In the genomic region with DNA sequence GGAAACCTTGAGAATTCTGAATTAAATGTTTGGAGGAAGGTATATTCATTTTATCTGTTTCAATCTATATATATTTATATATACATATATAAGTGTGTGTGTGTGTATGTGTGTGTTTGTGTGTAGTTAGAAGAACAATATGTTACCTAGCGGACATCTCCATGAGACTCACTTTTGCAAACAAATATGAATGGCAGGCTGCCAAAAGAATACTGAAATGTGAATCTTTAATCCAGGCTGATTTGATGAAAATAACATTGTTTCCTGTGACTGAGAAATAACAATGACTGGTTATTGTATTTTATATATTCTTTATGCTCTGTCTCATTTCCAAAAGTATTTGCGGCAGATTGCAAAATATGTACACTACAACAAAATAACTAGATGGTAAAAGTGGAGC, we compare ENCODE assay signal across 25 cellular contexts.
"Had no signal": no experiment of that assay in that cellular context is flagged by ENCODE, and none has a peak within 500 bp of the region (broad histone marks: within the 10 kb centered on the region; RNA-seq: fewer than 3 reads in every experiment).

No MANE protein-coding gene starts in this region.

- H3K36me3 Mint-ChIP-seq: T-cell had no signal

- H3K9me3 Mint-ChIP-seq: activated CD8-positive, alpha-beta T cell treated with anti-CD3 and anti-CD28 coated beads for 36 hours; activated T-cell treated with anti-CD3 and anti-CD28 coated beads, Interleukin-2, amount 50 U/mL, for 72 hours; activated T-helper 2 cell treated with anti-CD3 and anti-CD28 coated beads, Interferon-gamma antibody, Interleukin-2, Interleukin-4, amounts not matched to agents 10 μg/mL and 5 μg/mL and 100 μg/mL, durations not matched to agents 14 hours and 24 hours and 36 hours; T-cell had no signal

- H3K4me3 Mint-ChIP-seq: activated CD4-positive, alpha-beta T cell treated with anti-CD3 and anti-CD28 coated beads, Interleukin-2, amount 10 ng/mL, durations not matched to agents 7 days and 5 days; activated CD8-positive, alpha-beta T cell treated with anti-CD3 and anti-CD28 coated beads for 36 hours; activated T-cell treated with anti-CD3 and anti-CD28 coated beads, Interleukin-2, amount 50 U/mL, for 72 hours had no signal

- H3K9ac ChIP-seq: KMS-11 had no signal

- H3K27me3 ChIP-seq: breast epithelium had no signal

- DNase-seq: activated CD4-positive, alpha-beta T cell treated with anti-CD3 and anti-CD28 coated beads, Interleukin-2, amount 10 ng/mL, durations not matched to agents 7 days and 5 days; activated CD4-positive, CD25-positive, alpha-beta regulatory T cell; activated CD8-positive, alpha-beta memory T cell treated with anti-CD3 and anti-CD28 coated beads, Interleukin-2, amount 50 U/mL, for 4 hours; activated CD8-positive, alpha-beta T cell treated with anti-CD3 and anti-CD28 coated beads for 36 hours; activated gamma-delta T cell treated with Interleukin-2 at 50 U/mL for 16 hours; activated naive CD4-positive, alpha-beta T cell treated with anti-CD3 and anti-CD28 coated beads, Interleukin-2, amount 50 U/mL, for 16 hours; activated T-cell treated with anti-CD3 and anti-CD28 coated beads, Interleukin-2, amount 50 U/mL, for 72 hours; aorta; caudate nucleus; NCI-H1092; NCI-H1417; NCI-H1930; NCI-H524; NK-92 treated with Interleukin-12 subunit alpha and Interleukin-12 subunit beta, amount 100 ng/mL, for 24 hours; OCI-M1; RPMI8226; SHP77; T-cell; T-helper 2 cell; T1000 had no signal

- H3K36me3 ChIP-seq: breast epithelium had no signal

- H3K27ac ChIP-seq: KMS-11, VCaP had no signal

- H3K27ac Mint-ChIP-seq: activated CD4-positive, alpha-beta T cell treated with anti-CD3 and anti-CD28 coated beads, Interleukin-2, amount 10 ng/mL, durations not matched to agents 7 days and 5 days; activated CD8-positive, alpha-beta T cell treated with anti-CD3 and anti-CD28 coated beads for 36 hours; activated T-cell treated with anti-CD3 and anti-CD28 coated beads, Interleukin-2, amount 50 U/mL, for 72 hours; activated T-helper 2 cell treated with anti-CD3 and anti-CD28 coated beads, Interferon-gamma antibody, Interleukin-2, Interleukin-4, amounts not matched to agents 10 μg/mL and 5 μg/mL and 100 μg/mL, durations not matched to agents 14 hours and 24 hours and 36 hours; T-cell had no signal

- H3K4me1 ChIP-seq: breast epithelium had no signal

- H3K4me2 ChIP-seq: KMS-11 had no signal

- H3K27me3 Mint-ChIP-seq: T-cell had no signal

- H3K9me3 ChIP-seq: breast epithelium had no signal

- ATAC-seq: activated CD8-positive, alpha-beta T cell treated with anti-CD3 and anti-CD28 coated beads for 36 hours; activated T-cell treated with anti-CD3 and anti-CD28 coated beads, Interleukin-2, amount 50 U/mL, for 72 hours; Panc1; T-cell had no signal
